15 cellular contexts compared by ENCODE assay signal in the genomic region with DNA sequence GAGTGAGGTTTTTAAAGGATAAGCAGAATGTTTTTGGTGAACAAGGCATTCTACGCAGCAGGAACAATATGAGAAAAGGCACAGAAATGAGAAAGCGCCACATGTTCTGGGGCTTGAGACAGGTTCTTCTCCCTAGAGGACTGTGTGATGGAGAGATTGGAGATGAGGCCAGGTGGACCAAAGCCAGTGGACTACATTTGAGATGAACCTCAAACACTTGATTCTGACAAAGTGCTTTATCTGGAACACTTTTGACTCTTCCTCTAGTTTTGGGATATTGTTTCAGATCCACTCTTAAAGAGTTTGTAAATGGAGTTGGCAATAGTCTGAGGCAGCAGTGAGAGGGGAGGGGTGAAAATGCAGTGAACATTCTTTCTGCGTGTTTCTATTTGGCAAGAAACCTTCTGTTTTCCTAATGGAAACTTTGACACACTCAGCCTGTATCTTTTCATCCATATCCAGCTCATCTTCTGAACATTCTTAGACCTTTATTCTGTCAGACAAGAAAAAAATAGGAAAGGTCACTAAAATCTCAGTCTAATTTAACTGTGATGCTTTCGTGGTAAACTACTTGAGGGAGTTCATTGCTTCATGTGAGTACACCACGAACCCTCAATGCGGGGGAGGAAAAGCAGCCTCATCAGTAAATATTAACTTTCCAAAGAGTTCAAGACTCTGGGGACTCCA. TPM values are rescaled to one million over a fixed set of nuclear protein-coding genes. Genes with fewer than 3 reads are reported as not detected.
DNase-seq lines count a peak whose midpoint lies in the region; TF ChIP-seq lines count a peak whose summit lies in the region.
"Had no signal": no experiment of that assay in that cellular context is flagged by ENCODE, and none has a peak within 500 bp of the region (broad histone marks: within the 10 kb centered on the region; RNA-seq: fewer than 3 reads in every experiment).

No MANE protein-coding gene starts in this region.

- TF ChIP-seq CTCF in epithelial cell of proximal tubule (conservative IDR thresholded peaks at IDR 0.05; ENCODE audit: low read depth, low read length) (no peak), spleen (IDR thresholded peaks at IDR 0.05 in 8 of 11, conservative IDR thresholded peaks at IDR 0.05 in 3 of 11) (no peak)

- no peaks in the 10 kb centered on the region for H3K36me3 ChIP-seq in spleen
- H3K36me3 ChIP-seq: neutrophil had no signal

- intact Hi-C loops in spleen (cut with DNase I; ENCODE audit: low total_unique reads) = no loop called here

- WGBS in spleen, 5 donors = 73 to 83% (median 79%) methylated on average over 6 of the region's 6 CpGs

- peak; percentile 89 for DNase-seq in EH (ENCODE audit: low read depth)
- DNase-seq in epithelial cell of proximal tubule (ENCODE audit: low read depth) = peak; percentile 74
- peak; percentile 79 for DNase-seq in kidney glomerular epithelial cell (lab: John Stamatoyannopoulos, UW)
- DNase-seq in spleen = no peak
- no peak for DNase-seq in ecto neural progenitor cell (ENCODE audit: low spot score)
- no peak for DNase-seq in stimulated activated naive CD4-positive, alpha-beta T cell (lab: John Stamatoyannopoulos, UW)
- DNase-seq in stimulated activated CD4-positive, alpha-beta T cell treated with anti-CD3 and anti-CD28 coated beads, Interleukin-4, amount 100 ng/mL, for 1 hour = no peak
- no peak for DNase-seq in NCI-H2107 (lab: John Stamatoyannopoulos, UW)
- DNase-seq: activated CD8-positive, alpha-beta T cell treated with anti-CD3 and anti-CD28 coated beads, Interleukin-2, amount 10 ng/mL, durations not matched to agents 7 days and 5 days; activated naive CD4-positive, alpha-beta T cell treated with anti-CD3 and anti-CD28 coated beads for 36 hours; AML-193; stimulated activated CD4-positive, alpha-beta T cell treated with anti-CD3 and anti-CD28 coated beads, Interleukin-4, amount 100 ng/mL, for 4 hours; T-helper 17 cell had no signal

- H3K27ac ChIP-seq in spleen = peak overlapping the region in 6 of 8 donors; percentile 29 to 64 (median 58)
- H3K27ac ChIP-seq: neutrophil had no signal

- no peaks in the 10 kb centered on the region for H3K4me1 ChIP-seq in spleen

- H3K9me3 ChIP-seq in spleen = no peaks in the 10 kb centered on the region
- H3K9me3 ChIP-seq: neutrophil had no signal

- H3K4me3 ChIP-seq in epithelial cell of proximal tubule (ENCODE audit: low read depth, low read length) = no peak overlapping the region
- H3K4me3 ChIP-seq in spleen = no peak overlapping the region

- H3K27me3 ChIP-seq in spleen (replicated peaks in 1 of 7) = no peaks in the 10 kb centered on the region
- H3K27me3 ChIP-seq: neutrophil had no signal

- TF ChIP-seq POLR2A in spleen (IDR thresholded peaks at IDR 0.05) = no peak

RNA-seq across cellular contexts. Expression of gene KCNJ8, which starts 57.3 kb away (rescaled TPM):
- total RNA-seq in epithelial cell of proximal tubule (0.06 TPM in 1 of 2 replicates, not detected in the other), spleen (10 to 100 TPM in 4 of 7 donors, 1 to 10 TPM in 3; 4.5 to 19.3 (median 11.2) TPM)
- 1 to 10 TPM; 1.6 to 2.2 (median 2.2) TPM for polyA plus RNA-seq in spleen
- total RNA-seq: activated CD8-positive, alpha-beta T cell treated with anti-CD3 and anti-CD28 coated beads, Interleukin-2, amount 10 ng/mL, durations not matched to agents 7 days and 5 days; activated naive CD4-positive, alpha-beta T cell treated with anti-CD3 and anti-CD28 coated beads for 36 hours; Daoy; T-helper 17 cell had no signal

Comparison
In these comparisons a context has a peak if more than half of its experiments do, and no peak if none do; other contexts are left out.
1. DNase-seq: peak in EH (single experiment), epithelial cell of proximal tubule (single experiment) and kidney glomerular epithelial cell (single experiment); none in spleen (single experiment), ecto neural progenitor cell (single experiment), stimulated activated naive CD4-positive, alpha-beta T cell (0 of 6), stimulated activated CD4-positive, alpha-beta T cell treated with anti-CD3 and anti-CD28 coated beads, Interleukin-4, amount 100 ng/mL, for 1 hour (single experiment) and NCI-H2107 (single experiment).